Comparison of ENCODE assay signal across 9 cellular contexts in genomic region chr15:28191832-28192231, GRCh38.
DNase-seq lines count a peak whose midpoint lies in the region; FAIRE-seq and TF ChIP-seq lines count a peak whose summit lies in the region.
"Had no signal": no experiment of that assay in that cellular context is flagged by ENCODE, and none has a peak within 500 bp of the region (broad histone marks: within the 10 kb centered on the region; RNA-seq: fewer than 3 reads in every experiment).

No MANE protein-coding gene starts in this region.

- TF ChIP-seq CTCF in cardiac fibroblast (IDR thresholded peaks at IDR 0.05; ENCODE audit: low read depth, low read length): peak; percentile 63

- FAIRE-seq in GM19239 (lab: Jason Lieb, UNC): no peak

- peak; percentile 10 for DNase-seq in NCI-H1092 treated with DMSO at 0.1 percent for 48 hours (lab: John Stamatoyannopoulos, UW)
- peak; percentile 74 to 80 for DNase-seq in cardiac fibroblast (ENCODE audit: low read depth in 2 of 2)
- peak; percentile 64 for DNase-seq in islet precursor cell
- peak in 42 of 49 donors; percentile 16 to 84 (median 56) for DNase-seq in substantia nigra (lab: John Stamatoyannopoulos, UW)
- DNase-seq in effector CD4-positive, alpha-beta T cell: no peak
- no peak for DNase-seq in GM19239 (ENCODE audit: insufficient read length, low spot score)
- DNase-seq in NCI-H2029 treated with DMSO at 0.1 percent for 48 hours (lab: John Stamatoyannopoulos, UW): no peak
- DNase-seq in GM19238 (ENCODE audit: insufficient read length, low spot score): no peak
- DNase-seq: activated B cell treated with CpG ODN at 0.5 μM for 24 hours had no signal

- H3K27ac ChIP-seq in substantia nigra (ENCODE audit: low read depth, low read length, poor library complexity, severe bottlenecking): no peak overlapping the region

- H3K4me3 ChIP-seq in cardiac fibroblast (replicated peaks in 1 of 2; ENCODE audit: low read depth in 2 of 2, low read length in 2 of 2): no peak overlapping the region

Comparison
In these comparisons a context has a peak if more than half of its experiments do, and no peak if none do; other contexts are left out.
1. DNase-seq: peak in NCI-H1092 treated with DMSO at 0.1 percent for 48 hours (single experiment), cardiac fibroblast (2 of 2), islet precursor cell (single experiment) and substantia nigra (42 of 49); none in effector CD4-positive, alpha-beta T cell (single experiment), GM19239 (single experiment), NCI-H2029 treated with DMSO at 0.1 percent for 48 hours (single experiment) and GM19238 (single experiment).